In genomic region chr7:151080091-151080521, GRCh38 we compare ENCODE assay signal across 8 cellular contexts. TPM values are rescaled to one million over a fixed set of nuclear protein-coding genes. Genes with fewer than 3 reads are reported as not detected.
DNase-seq lines count a peak whose midpoint lies in the region; ATAC-seq and TF ChIP-seq lines count a peak whose summit lies in the region.

No MANE protein-coding gene starts in this region.

- H3K36me3 ChIP-seq in adrenal gland (replicated peaks in 1 of 2) = peaks cover 0 to 5% of the 10 kb centered on the region in 2 donors
- peaks cover 17% of the 10 kb centered on the region for H3K36me3 ChIP-seq in iPS-15b (ENCODE audit: control insufficient read depth, insufficient read depth, low read length)
- no peaks in the 10 kb centered on the region for H3K36me3 ChIP-seq in smooth muscle cell (ENCODE audit: low read depth)

- TF ChIP-seq EP300 in Ishikawa (IDR thresholded peaks at IDR 0.05; ENCODE audit: borderline replicate concordance) = no peak

- H3K9me3 ChIP-seq in adrenal gland (replicated peaks in 1 of 3) (no peaks in the 10 kb centered on the region), iPS-15b (ENCODE audit: control insufficient read depth, insufficient read depth, low read length) (no peaks in the 10 kb centered on the region), smooth muscle cell (replicated peaks; ENCODE audit: low read depth) (no peaks in the 10 kb centered on the region)

- ATAC-seq in activated T-cell treated with anti-CD3 and anti-CD28 coated beads, Interleukin-2, amount 50 U/mL, for 4 hours = peak; percentile 5 to 6

- H2AFZ ChIP-seq in smooth muscle cell (ENCODE audit: low read depth) = peak overlapping the region; percentile 77

- H3K27me3 ChIP-seq in adrenal gland (no peaks in the 10 kb centered on the region), iPS-15b (ENCODE audit: control insufficient read depth, insufficient read depth, low read length) (peaks cover 15% of the 10 kb centered on the region), smooth muscle cell (ENCODE audit: low read depth) (no peaks in the 10 kb centered on the region)

- H3K79me2 ChIP-seq in smooth muscle cell (ENCODE audit: low read depth) = peaks cover 33% of the 10 kb centered on the region

- no peak for DNase-seq in activated T-cell treated with anti-CD3 and anti-CD28 coated beads, Interleukin-2, amount 50 U/mL, for 4 hours
- DNase-seq in activated T-cell treated with anti-CD3 and anti-CD28 coated beads, Interleukin-2, amount 50 U/mL, for 1 hour = no peak
- DNase-seq in adrenal gland (peak in 3 of 7 donors; percentile 42 to 71 (median 47)), smooth muscle cell (lab: John Stamatoyannopoulos, UW; ENCODE audit: unreplicated experiment) (no peak), HEK293T (ENCODE audit: extremely low spot score) (no peak), GM19238 (ENCODE audit: insufficient read length, low spot score) (no peak)

- H3K27ac ChIP-seq in adrenal gland = peak overlapping the region; percentile 69 to 96 (median 90)
- peak overlapping the region; percentile 80 for H3K27ac ChIP-seq in smooth muscle cell (ENCODE audit: low read depth)

- CTCF ChIA-PET in HEK293T (lab: Yijun Ruan, JAX) = interaction anchor here (1.1 kb wide), 1 partner anchor 31 kb away, joined by 4 read pairs; no protein-coding TSS in a partner anchor

- WGBS in adrenal gland, 4 donors = 0 to 7% (median 1%) methylated on average over 3 to 30 of the region's 30 CpGs
- WGBS in smooth muscle cell (ENCODE audit: low lambda C conversion rate) = 1% methylated on average over 28 of the region's 30 CpGs

- no peak for TF ChIP-seq RAD21 in Ishikawa (IDR thresholded peaks at IDR 0.05; ENCODE audit: low read depth)

- H3K27me3 Mint-ChIP-seq in activated T-cell treated with anti-CD3 and anti-CD28 coated beads, Interleukin-2, amount 50 U/mL, for 4 hours (ENCODE audit: low read depth) = peaks cover 2% of the 10 kb centered on the region

- H3K9me3 Mint-ChIP-seq in activated T-cell treated with anti-CD3 and anti-CD28 coated beads, Interleukin-2, amount 50 U/mL, for 4 hours = no peaks in the 10 kb centered on the region

- TF ChIP-seq CTCF in adrenal gland (IDR thresholded peaks at IDR 0.05) = peak in 1 of 6 experiments; percentile 20
- TF ChIP-seq CTCF in smooth muscle cell (IDR thresholded peaks at IDR 0.05; ENCODE audit: borderline replicate concordance, insufficient read depth, poor library complexity, severe bottlenecking) = no peak

- H3F3A ChIP-seq in smooth muscle cell (ENCODE audit: low read depth) = peaks cover 25% of the 10 kb centered on the region

- peak overlapping the region; percentile 55 to 89 (median 79) for H3K4me3 ChIP-seq in adrenal gland
- peak overlapping the region; percentile 91 for H3K4me3 ChIP-seq in iPS-15b (ENCODE audit: low read depth, low read length)
- peak overlapping the region; percentile 94 for H3K4me3 ChIP-seq in smooth muscle cell

- H3K4me1 ChIP-seq in adrenal gland (replicated peaks in 1 of 2) = peaks cover 36 to 55% of the 10 kb centered on the region in 2 donors
- peaks cover 4% of the 10 kb centered on the region for H3K4me1 ChIP-seq in iPS-15b (ENCODE audit: control insufficient read depth, insufficient read depth, low read length)
- H3K4me1 ChIP-seq in smooth muscle cell (ENCODE audit: low read depth) = peaks cover 25% of the 10 kb centered on the region

- H3K36me3 Mint-ChIP-seq in activated T-cell treated with anti-CD3 and anti-CD28 coated beads, Interleukin-2, amount 50 U/mL, for 4 hours (ENCODE audit: insufficient read depth) = peaks cover 10% of the 10 kb centered on the region

- H3K4me1 Mint-ChIP-seq in activated T-cell treated with anti-CD3 and anti-CD28 coated beads, Interleukin-2, amount 50 U/mL, for 4 hours (ENCODE audit: low read depth) = peaks cover 32% of the 10 kb centered on the region

- no peak for TF ChIP-seq POLR2A in adrenal gland (IDR thresholded peaks at IDR 0.05)

- H3K4me2 ChIP-seq in smooth muscle cell = peak overlapping the region; percentile 97

- POLR2A ChIA-PET in HEK293T (lab: Yijun Ruan, JAX) = interaction anchor here (0.8 to 2.6 kb wide), 20 partner anchors 8 to 172 kb away, joined by 3 to 17 read pairs (median 4); partner anchors contain the start of genes ABCB8, ABCF2, CDK5 and CHPF2

- H4K20me1 ChIP-seq in smooth muscle cell (ENCODE audit: low read depth) = peaks cover 21% of the 10 kb centered on the region

- peak overlapping the region; percentile 91 for H3K4me3 Mint-ChIP-seq in activated T-cell treated with anti-CD3 and anti-CD28 coated beads, Interleukin-2, amount 50 U/mL, for 4 hours

- H3K9ac ChIP-seq in iPS-15b (ENCODE audit: low read depth, low read length) (peak overlapping the region; percentile 90), smooth muscle cell (ENCODE audit: low read depth) (peak overlapping the region; percentile 93)

- intact Hi-C loops in adrenal gland (cut with DNase I) = no loop called here

TF ChIP-seq in Ishikawa, 13 proteins besides CTCF, POLR2A, EP300 and RAD21:
- TF ChIP-seq ZBTB7A (IDR thresholded peaks at IDR 0.05; ENCODE audit: low read depth) (no peak), MAX (IDR thresholded peaks at IDR 0.05) (peak; percentile 29; the same call in 1 of the 2 replicates)

TF ChIP-seq in HEK293T, 16 proteins besides CTCF, POLR2A, EP300 and RAD21:
- TF ChIP-seq FOXA1 (IDR thresholded peaks at IDR 0.05) (no peak), FOXM1 (IDR thresholded peaks at IDR 0.05; ENCODE audit: borderline replicate concordance) (no peak), LEF1 (IDR thresholded peaks at IDR 0.05; ENCODE audit: borderline replicate concordance) (no peak), SP1 (IDR thresholded peaks at IDR 0.05) (no peak), BHLHE40 (IDR thresholded peaks at IDR 0.05; ENCODE audit: borderline replicate concordance) (no peak), NFRKB (IDR thresholded peaks at IDR 0.05) (no peak), L3MBTL2 (conservative IDR thresholded peaks at IDR 0.05) (no peak), TARDBP (IDR thresholded peaks at IDR 0.05) (no peak), PKNOX1 (IDR thresholded peaks at IDR 0.05) (no peak), ZNF384 (IDR thresholded peaks at IDR 0.05) (no peak), ARNT (IDR thresholded peaks at IDR 0.05) (no peak), HDGF (IDR thresholded peaks at IDR 0.05; ENCODE audit: borderline replicate concordance) (no peak), SUZ12 (IDR thresholded peaks at IDR 0.05) (no peak), CTBP1 (IDR thresholded peaks at IDR 0.05; ENCODE audit: borderline replicate concordance) (no peak), FOXK2 (IDR thresholded peaks at IDR 0.05) (no peak), ELF4 (IDR thresholded peaks at IDR 0.05) (no peak)

RNA-seq across cellular contexts. Expression of gene FASTK, which starts 0.5 kb away (rescaled TPM):
- total RNA-seq in activated T-cell treated with anti-CD3 and anti-CD28 coated beads, Interleukin-2, amount 50 U/mL, for 4 hours = 100 to 1,000 TPM in 2 of 3 donors, 10 to 100 TPM in 1; 96.5 to 111 (median 104) TPM
- total RNA-seq in adrenal gland = 100 to 1,000 TPM in 1 of 8 donors, 10 to 100 TPM in 7; 42.0 to 112 (median 85.8) TPM
- polyA plus RNA-seq in adrenal gland = 100 to 1,000 TPM in 2 of 3 donors, 10 to 100 TPM in 1; 21.4 to 516 (median 281) TPM
- 92.0 and 100 TPM in 2 replicates for total RNA-seq in smooth muscle cell
- polyA plus RNA-seq in smooth muscle cell = 177 and 188 TPM in 2 replicates

RNA-seq across cellular contexts. Expression of gene TMUB1, which starts 3.2 kb away (rescaled TPM):
- total RNA-seq in activated T-cell treated with anti-CD3 and anti-CD28 coated beads, Interleukin-2, amount 50 U/mL, for 4 hours = 10 to 100 TPM; 70.3 to 85.3 (median 71.8) TPM
- total RNA-seq in adrenal gland = 10 to 100 TPM; 31.5 to 74.6 (median 43.4) TPM
- polyA plus RNA-seq in adrenal gland = 100 to 1,000 TPM in 2 of 3 donors, 1 to 10 TPM in 1; 5.2 to 152 (median 101) TPM
- 30.3 and 35.9 TPM in 2 replicates for total RNA-seq in smooth muscle cell
- polyA plus RNA-seq in smooth muscle cell = 69.8 and 70.4 TPM in 2 replicates

RNA-seq across cellular contexts. Expression of gene AGAP3, which starts 6.2 kb away (rescaled TPM):
- total RNA-seq in activated T-cell treated with anti-CD3 and anti-CD28 coated beads, Interleukin-2, amount 50 U/mL, for 4 hours = 10 to 100 TPM; 29.7 to 46.3 (median 35.1) TPM
- total RNA-seq in adrenal gland (100 to 1,000 TPM in 1 of 8 donors, 10 to 100 TPM in 7; 38.0 to 105 (median 50.9) TPM), smooth muscle cell (27.2 and 29.8 TPM in 2 replicates)
- polyA plus RNA-seq in adrenal gland (100 to 1,000 TPM in 2 of 3 donors, 10 to 100 TPM in 1; 18.3 to 236 (median 111) TPM), smooth muscle cell (51.4 and 87.3 TPM in 2 replicates)

RNA-seq across cellular contexts. Expression of gene SLC4A2, which starts 20.7 kb away (rescaled TPM):
- total RNA-seq in activated T-cell treated with anti-CD3 and anti-CD28 coated beads, Interleukin-2, amount 50 U/mL, for 4 hours = 100 to 1,000 TPM; 107 to 125 (median 111) TPM
- total RNA-seq in adrenal gland (100 to 1,000 TPM in 7 of 8 donors, 10 to 100 TPM in 1; 67.4 to 179 (median 155) TPM), smooth muscle cell (42.3 and 89.3 TPM in 2 replicates)
- polyA plus RNA-seq in adrenal gland (100 to 1,000 TPM in 2 of 3 donors, 10 to 100 TPM in 1; 31.5 to 258 (median 157) TPM), smooth muscle cell (96.4 and 104 TPM in 2 replicates)

RNA-seq across cellular contexts. Expression of gene CDK5, which starts 22.4 kb away (rescaled TPM):
- total RNA-seq in activated T-cell treated with anti-CD3 and anti-CD28 coated beads, Interleukin-2, amount 50 U/mL, for 4 hours = 10 to 100 TPM; 14.1 to 15.0 (median 14.3) TPM
- total RNA-seq in adrenal gland = 10 to 100 TPM; 15.4 to 26.0 (median 21.8) TPM
- polyA plus RNA-seq in adrenal gland = 10 to 100 TPM; 15.8 to 19.3 (median 15.9) TPM
- total RNA-seq in smooth muscle cell = 18.6 and 22.1 TPM in 2 replicates
- polyA plus RNA-seq in smooth muscle cell = 36.4 and 50.1 TPM in 2 replicates
